17 cellular contexts compared by ENCODE assay signal in genomic region chr4:2394544-2394943, GRCh38. TPM values are rescaled to one million over a fixed set of nuclear protein-coding genes. Genes with fewer than 3 reads are reported as not detected.
A peak's percentile ranks its signal among the peaks of the same experiment; 100 is the strongest.
DNase-seq lines count a peak whose midpoint lies in the region; ATAC-seq, FAIRE-seq and TF ChIP-seq lines count a peak whose summit lies in the region.
"Had no signal": no experiment of that assay in that cellular context is flagged by ENCODE, and none has a peak within 500 bp of the region (broad histone marks: within the 10 kb centered on the region; RNA-seq: fewer than 3 reads in every experiment).

No MANE protein-coding gene starts in this region.

- no peak overlapping the region for H3K23ac ChIP-seq in H1 (ENCODE audit: insufficient read length)

- H3K36me3 ChIP-seq in Panc1 (ENCODE audit: control insufficient read depth, insufficient read depth, low read length) (no peaks in the 10 kb centered on the region), H1 (ENCODE audit: control insufficient read depth in 2 of 4, insufficient read depth in 4 of 4, low read length in 3 of 4) (no peaks in the 10 kb centered on the region), osteoblast (ENCODE audit: insufficient read depth, low read length) (no peaks in the 10 kb centered on the region)

- WGBS in H1 (ENCODE audit: extremely low coverage in 1 of 2, insufficient coverage in 1 of 2, insufficient read length in 1 of 2, insufficient replicate concordance in 2 of 2, low coverage in 1 of 2, low lambda C conversion rate in 2 of 2, missing lambda C conversion rate in 1 of 2), 2 experiments: 87% methylated on average over 16 of the region's 16 CpGs; no CpG with 5 or more reads in 1 of the 2 experiments

- CTCF ChIA-PET in CD4-positive, alpha-beta T cell (lab: Charles Lee): interaction anchor here (3.4 kb wide), 1 partner anchor 24 kb away, joined by 12 read pairs; the partner anchor contains the start of genes CFAP99 and ZFYVE28
- CTCF ChIA-PET in Panc1 (lab: Charles Lee): no interaction called here
- CTCF ChIA-PET in H1 (lab: Charles Lee; ENCODE audit: partially characterized antibody): interaction anchor here (0.8 to 3.6 kb wide), 6 partner anchors 8 to 178 kb away, joined by 3 to 18 read pairs (median 6); no protein-coding TSS in a partner anchor

- in situ Hi-C loops in Panc1 (cut with HindIII; ENCODE audit: low pct_unique_long_range_greater_than_20kb, low sequenced_read_pairs): no loop called here

- no peak overlapping the region for H2BK120ac ChIP-seq in H1 (replicated peaks; ENCODE audit: low read depth, low read length)

- H3K36me3 Mint-ChIP-seq in CD4-positive, alpha-beta T cell (ENCODE audit: low read depth): no peaks in the 10 kb centered on the region
- H3K36me3 Mint-ChIP-seq: CD8-positive, alpha-beta T cell had no signal

- no TSS peak for BruUV-seq in Panc1 (replicated peaks; lab: Mats Ljungman, UMichigan)

- DNase-seq in CD4-positive, alpha-beta T cell: no peak
- DNase-seq in Panc1 (ENCODE audit: low read depth, low spot score) (no peak), H1 (ENCODE audit: low read depth in 1 of 2, low spot score in 2 of 2) (no peak), osteoblast (ENCODE audit: insufficient read length, low spot score, missing footprints) (peak; percentile 3), NCI-H2196 (lab: John Stamatoyannopoulos, UW; ENCODE audit: unreplicated experiment) (no peak)
- DNase-seq: ACHN; CD8-positive, alpha-beta T cell; DND-41; GF-D8; NCI-H446; NCI-H748 treated with DMSO at 0.1 percent for 48 hours; PC-9; Right ventricle myocardium superior had no signal

- no peak overlapping the region for H3K56ac ChIP-seq in H1 (replicated peaks; ENCODE audit: insufficient read length, low read depth, low read length)

- no peak for ATAC-seq in CD4-positive, alpha-beta T cell (ENCODE audit: poor library complexity)
- ATAC-seq in Panc1 (peak; percentile 33; the same call in 1 of the 2 replicates), GM19395 (IDR thresholded peaks at IDR 0.05; ENCODE audit: unreplicated experiment) (no peak), GM18907 (IDR thresholded peaks at IDR 0.05; ENCODE audit: unreplicated experiment) (no peak)
- ATAC-seq: CD8-positive, alpha-beta T cell had no signal

- peaks cover 6% of the 10 kb centered on the region; the same call in 1 of the 2 replicates for H3K23me2 ChIP-seq in H1 (ENCODE audit: low read depth, low read length)

- intact Hi-C loops in CD4-positive, alpha-beta T cell (cut with DNase I, micrococcal nuclease): no loop called here
- intact Hi-C loops in Panc1 (cut with micrococcal nuclease; ENCODE audit: unreplicated experiment): no loop called here

- H4K91ac ChIP-seq in H1 (replicated peaks; ENCODE audit: insufficient read length, low read length): peak overlapping the region; percentile 75

- H4K8ac ChIP-seq in H1 (ENCODE audit: extremely low read depth, insufficient read depth, low read length): no peak overlapping the region

- TF ChIP-seq EP300 in H1 (IDR thresholded peaks at IDR 0.05; ENCODE audit: borderline replicate concordance in 1 of 2, low read depth in 2 of 2, low read length in 2 of 2): no peak

- H3K9me3 ChIP-seq in CD4-positive, alpha-beta T cell (ENCODE audit: control insufficient read depth, low read length): no peaks in the 10 kb centered on the region
- no peaks in the 10 kb centered on the region for H3K9me3 ChIP-seq in Panc1 (ENCODE audit: control insufficient read depth, insufficient read depth, low read depth, low read length)
- no peaks in the 10 kb centered on the region for H3K9me3 ChIP-seq in H1 (ENCODE audit: insufficient read depth in 2 of 2, low read depth in 1 of 2, low read length in 1 of 2)
- H3K9me3 ChIP-seq in osteoblast (ENCODE audit: low read depth, low read length): no peaks in the 10 kb centered on the region

- no peak overlapping the region for H2AFZ ChIP-seq in H1 (ENCODE audit: low read length)
- H2AFZ ChIP-seq in osteoblast (ENCODE audit: low read length): no peak overlapping the region
- H2AFZ ChIP-seq: PC-9 had no signal

- H2BK15ac ChIP-seq in H1 (ENCODE audit: low read length): peak overlapping the region; percentile 77; the same call in 1 of the 2 replicates

- 0 out of 7 replicates have a peak overlapping the region, but pooled peaks of 1 of the 4 experiments have one; percentile 14 for H3K9ac ChIP-seq in H1 (replicated peaks in 1 of 4; ENCODE audit: extremely low read depth in 1 of 4, low read depth in 3 of 4, low read length in 3 of 4)

- H3K79me1 ChIP-seq in H1 (ENCODE audit: low read depth, low read length): peaks cover 5% of the 10 kb centered on the region

- H3K27me3 Mint-ChIP-seq in CD4-positive, alpha-beta T cell: peaks cover 14% of the 10 kb centered on the region

- H2BK20ac ChIP-seq in H1 (ENCODE audit: low read length): no peak overlapping the region; the same call in 1 of the 2 replicates

- peaks cover 38% of the 10 kb centered on the region for H3K4me1 Mint-ChIP-seq in CD4-positive, alpha-beta T cell (ENCODE audit: low read depth)

- no peak overlapping the region for H3K14ac ChIP-seq in H1 (ENCODE audit: insufficient read length)

- H3K4me1 ChIP-seq in Panc1 (ENCODE audit: control insufficient read depth, insufficient read depth, low read length): no peaks in the 10 kb centered on the region
- H3K4me1 ChIP-seq in H1 (replicated peaks in 1 of 4; ENCODE audit: control insufficient read depth in 3 of 4, insufficient read depth in 4 of 4, low read length in 3 of 4): peaks cover 0 to 29% (median 14%) of the 10 kb centered on the region in 4 experiments; a peak in 6 of 7 replicates
- peaks cover 3% of the 10 kb centered on the region for H3K4me1 ChIP-seq in osteoblast (ENCODE audit: insufficient read depth, low read length)

- H2BK12ac ChIP-seq in H1 (ENCODE audit: low read depth, low read length): peak overlapping the region; percentile 86; the same call in 1 of the 2 replicates

- no peak for TF ChIP-seq CTCF in CD4-positive, alpha-beta T cell (IDR thresholded peaks at IDR 0.05)
- TF ChIP-seq CTCF in Panc1 (IDR thresholded peaks at IDR 0.05) (no peak), H1 (IDR thresholded peaks at IDR 0.05; ENCODE audit: control extremely low read depth in 1 of 3, insufficient read depth in 1 of 3, low read depth in 1 of 3, low read length in 3 of 3) (no peak), osteoblast (IDR thresholded peaks at IDR 0.05; ENCODE audit: extremely low read depth, low read depth, low read length) (no peak)

- H3K79me2 ChIP-seq in H1 (ENCODE audit: control insufficient read depth in 1 of 2, insufficient read depth in 2 of 2, low read length in 2 of 2) (no peaks in the 10 kb centered on the region), osteoblast (ENCODE audit: insufficient read depth, low read length) (no peaks in the 10 kb centered on the region)

- no peak for FAIRE-seq in H1 (lab: Jason Lieb, UNC)

- no peaks in the 10 kb centered on the region for H3K9me3 Mint-ChIP-seq in CD4-positive, alpha-beta T cell
- H3K9me3 Mint-ChIP-seq: CD8-positive, alpha-beta T cell had no signal

- no peak overlapping the region for H4K5ac ChIP-seq in H1 (ENCODE audit: insufficient read length, low read depth, low read length)

- H3K4me3 ChIP-seq in Panc1 (ENCODE audit: low read depth in 2 of 2, low read length in 2 of 2): no peak overlapping the region
- H3K4me3 ChIP-seq in H1 (ENCODE audit: extremely low read depth in 1 of 4, insufficient read depth in 2 of 4, low read depth in 3 of 4, low read length in 4 of 4): no peak overlapping the region
- H3K4me3 ChIP-seq in osteoblast (ENCODE audit: insufficient read depth, low read length): no peak overlapping the region
- H3K4me3 ChIP-seq: PC-9 had no signal

- H3K18ac ChIP-seq in H1 (ENCODE audit: extremely low read depth, low read length): no peak overlapping the region

- POLR2A ChIA-PET in CD4-positive, alpha-beta T cell (lab: Charles Lee): interaction anchor here (1.1 kb wide), 1 partner anchor 18 kb away, joined by 3 read pairs; no protein-coding TSS in a partner anchor
- POLR2A ChIA-PET in Panc1 (lab: Charles Lee) (no interaction called here), H1 (lab: Charles Lee; ENCODE audit: partially characterized antibody) (interaction anchor here (1.4 to 2.0 kb wide), 3 partner anchors 19 to 74 kb away, joined by 3 to 8 read pairs (median 5); partner anchors contain the start of gene RNF4)

- H3K4me2 ChIP-seq in H1 (ENCODE audit: insufficient read depth in 1 of 2, low read depth in 2 of 2, low read length in 2 of 2) (no peak overlapping the region; a peak in 2 of 4 replicates), osteoblast (ENCODE audit: insufficient read depth, low read length) (no peak overlapping the region)
- H3K4me2 ChIP-seq: PC-9 had no signal

- no peaks in the 10 kb centered on the region for H3K27me3 ChIP-seq in CD4-positive, alpha-beta T cell (ENCODE audit: control insufficient read depth, insufficient read depth, low read length)
- H3K27me3 ChIP-seq in Panc1 (ENCODE audit: control insufficient read depth, insufficient read depth, low read length) (no peaks in the 10 kb centered on the region), H1 (replicated peaks in 1 of 4; ENCODE audit: control insufficient read depth in 3 of 4, extremely low read depth in 1 of 4, insufficient read depth in 3 of 4, low read length in 3 of 4) (no peaks in the 10 kb centered on the region), osteoblast (ENCODE audit: insufficient read depth, low read length) (peaks cover 30% of the 10 kb centered on the region)

- peak overlapping the region; percentile 27 for H3K27ac Mint-ChIP-seq in CD4-positive, alpha-beta T cell
- H3K27ac Mint-ChIP-seq: CD8-positive, alpha-beta T cell had no signal

- H2BK5ac ChIP-seq in H1 (ENCODE audit: low read depth, low read length): peak overlapping the region; percentile 78; the same call in 1 of the 2 replicates

- no peak overlapping the region for H3K4ac ChIP-seq in H1 (replicated peaks; ENCODE audit: insufficient read length, low read depth, low read length)

- no peak overlapping the region for H3K27ac ChIP-seq in CD4-positive, alpha-beta T cell (ENCODE audit: low read depth, low read length)
- H3K27ac ChIP-seq in Panc1 (ENCODE audit: low read length) (no peak overlapping the region), H1 (ENCODE audit: low read depth, low read length) (no peak overlapping the region), osteoblast (ENCODE audit: low read depth, low read length) (no peak overlapping the region)
- H3K27ac ChIP-seq: PC-9 had no signal

- no peak for TF ChIP-seq RAD21 in H1 (IDR thresholded peaks at IDR 0.05 in 1 of 2, conservative IDR thresholded peaks at IDR 0.05 in 1 of 2; ENCODE audit: low read depth in 2 of 2, low read length in 2 of 2)

- TF ChIP-seq POLR2A in H1 (IDR thresholded peaks at IDR 0.05; ENCODE audit: control extremely low read depth in 1 of 2, low read depth in 2 of 2, low read length in 2 of 2): no peak

- H4K20me1 ChIP-seq in H1 (replicated peaks in 1 of 2; ENCODE audit: control insufficient read depth in 1 of 2, insufficient read depth in 2 of 2, low read length in 2 of 2) (no peaks in the 10 kb centered on the region), osteoblast (ENCODE audit: insufficient read depth, low read length) (no peaks in the 10 kb centered on the region)

- no peak overlapping the region for H3K4me3 Mint-ChIP-seq in CD4-positive, alpha-beta T cell
- H3K4me3 Mint-ChIP-seq: CD8-positive, alpha-beta T cell had no signal

- H2AK5ac ChIP-seq in H1 (ENCODE audit: low read depth, low read length): peak overlapping the region; percentile 85; the same call in 1 of the 2 replicates

RNA-seq across cellular contexts. Expression of gene ZFYVE28, which starts 23.9 kb away (rescaled TPM):
- 10 to 100 TPM; 26.2 to 28.0 TPM for total RNA-seq in CD4-positive, alpha-beta T cell
- total RNA-seq in Panc1 (2021; ENCODE audit: unreplicated experiment) (11.9 TPM), osteoblast (9.7 and 10.5 TPM in 2 replicates)
- 13.0 TPM for polyA plus RNA-seq in Panc1 (2012; ENCODE audit: insufficient read length)
- 3.9 and 4.9 TPM in 2 replicates for total RNA-seq in H1 (2021; fragmentation: NEBNext Ultra II Directional; extraction: Animal tissue kit (Norgen Biotek cat#: 25700))
- 1.7 and 3.1 TPM in 2 replicates for polyA plus RNA-seq in H1 (2011; rRNA removed)
- 2.3 TPM for polyA plus RNA-seq in H1 (2011; cell fraction: cytosol; rRNA removed)
- polyA plus RNA-seq in H1 (2011; cell fraction: nucleus; rRNA removed): 9.8 TPM
- polyA plus RNA-seq in H1 (2012, experiment 1 of 2): 1.5 to 2.1 TPM (median 1.9 TPM) in 4 replicates
- polyA plus RNA-seq in H1 (2012, experiment 2 of 2): 2.0 TPM
- polyA plus RNA-seq in H1 (2013, experiment 1 of 2): 3.7 TPM
- 3.2 TPM for polyA plus RNA-seq in H1 (2013, experiment 2 of 2)
- 1.7 and 2.4 TPM in 2 replicates for polyA minus RNA-seq in H1 (2011; rRNA and poly(A)+ RNA removed)
- polyA minus RNA-seq in H1 (2011; cell fraction: cytosol; rRNA and poly(A)+ RNA removed): 2.5 TPM
- 5.8 TPM for polyA minus RNA-seq in H1 (2011; cell fraction: nucleus; rRNA and poly(A)+ RNA removed)

RNA-seq across cellular contexts. Expression of gene CFAP99, which starts 24.2 kb away (rescaled TPM):
- total RNA-seq in CD4-positive, alpha-beta T cell: under 1 TPM in 1 of 2 experiments, not detected in 1; 0.17 TPM
- total RNA-seq in Panc1 (2021; ENCODE audit: unreplicated experiment) (0.33 TPM), osteoblast (under 0.01 TPM in 2 replicates)
- 0.21 TPM for polyA plus RNA-seq in Panc1 (2012; ENCODE audit: insufficient read length)
- total RNA-seq in H1 (2021; fragmentation: NEBNext Ultra II Directional; extraction: Animal tissue kit (Norgen Biotek cat#: 25700)): not detected in 2 replicates
- polyA plus RNA-seq in H1 (2011; rRNA removed): 0.09 TPM in 1 of 2 replicates, not detected in the other
- 0.36 TPM for polyA plus RNA-seq in H1 (2011; cell fraction: cytosol; rRNA removed)
- 0.90 TPM for polyA plus RNA-seq in H1 (2011; cell fraction: nucleus; rRNA removed)
- polyA plus RNA-seq in H1 (2012, experiment 1 of 2): 0.25 TPM in 1 of 4 replicates, not detected in the others
- not detected for polyA plus RNA-seq in H1 (2012, experiment 2 of 2)
- 0.12 TPM for polyA plus RNA-seq in H1 (2013, experiment 1 of 2)
- polyA plus RNA-seq in H1 (2013, experiment 2 of 2): 0.13 TPM
- not detected in 2 replicates for polyA minus RNA-seq in H1 (2011; rRNA and poly(A)+ RNA removed)
- not detected for polyA minus RNA-seq in H1 (2011; cell fraction: cytosol; rRNA and poly(A)+ RNA removed)
- polyA minus RNA-seq in H1 (2011; cell fraction: nucleus; rRNA and poly(A)+ RNA removed): not detected
- total RNA-seq: H7, HT1080, Right ventricle myocardium superior had no signal
